1 cellular context compared by ENCODE assay signal in the genomic region with DNA sequence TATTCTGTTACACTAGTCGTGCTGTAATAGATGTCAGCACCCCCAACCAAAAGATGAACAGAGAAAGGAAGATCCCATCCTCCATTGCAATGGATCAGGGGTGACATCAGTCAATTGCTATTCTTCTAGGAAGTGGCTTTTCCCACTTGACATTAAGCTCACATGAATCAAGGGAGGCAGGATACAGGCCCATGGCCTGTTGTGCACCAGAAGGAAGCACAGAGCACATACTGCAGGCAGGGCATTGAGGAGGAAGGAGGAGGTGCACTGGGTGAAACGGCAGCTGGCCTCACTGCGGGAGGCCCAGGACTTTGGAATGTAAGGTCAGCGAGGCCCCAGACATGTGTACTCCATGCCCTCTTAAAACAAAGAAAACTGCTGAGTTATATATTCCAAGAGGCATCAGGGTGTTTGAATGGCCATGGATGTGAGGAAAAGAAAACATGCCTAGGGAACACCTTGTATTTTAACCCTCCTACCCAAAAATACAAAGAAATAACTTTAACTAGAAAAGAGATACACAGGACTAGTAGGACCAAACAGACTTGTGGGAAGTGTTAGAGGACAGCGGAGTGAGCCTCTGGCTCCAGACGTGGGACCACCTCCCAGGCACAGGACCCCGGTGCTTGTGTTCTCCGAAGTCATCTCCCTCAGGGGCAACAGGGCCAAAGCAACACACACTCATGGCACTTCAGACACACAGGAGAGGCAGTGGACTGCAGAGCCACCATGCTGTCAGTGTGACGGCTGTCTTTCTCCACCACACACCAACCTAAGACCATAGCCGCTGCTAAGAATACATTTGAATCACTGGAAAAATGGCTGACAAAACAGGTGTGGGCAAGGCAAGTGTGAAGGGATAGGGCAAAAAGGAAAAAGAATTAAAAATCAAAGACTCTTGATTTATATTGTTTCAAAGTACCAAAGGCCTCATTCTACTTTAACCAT.
TF ChIP-seq lines count a peak whose summit lies in the region.

No MANE protein-coding gene starts in this region.

TF ChIP-seq in HepG2, 621 proteins besides CTCF, POLR2A, EP300 and RAD21 (continued from another document and continues in another):
- TF ChIP-seq, protein P1, sequence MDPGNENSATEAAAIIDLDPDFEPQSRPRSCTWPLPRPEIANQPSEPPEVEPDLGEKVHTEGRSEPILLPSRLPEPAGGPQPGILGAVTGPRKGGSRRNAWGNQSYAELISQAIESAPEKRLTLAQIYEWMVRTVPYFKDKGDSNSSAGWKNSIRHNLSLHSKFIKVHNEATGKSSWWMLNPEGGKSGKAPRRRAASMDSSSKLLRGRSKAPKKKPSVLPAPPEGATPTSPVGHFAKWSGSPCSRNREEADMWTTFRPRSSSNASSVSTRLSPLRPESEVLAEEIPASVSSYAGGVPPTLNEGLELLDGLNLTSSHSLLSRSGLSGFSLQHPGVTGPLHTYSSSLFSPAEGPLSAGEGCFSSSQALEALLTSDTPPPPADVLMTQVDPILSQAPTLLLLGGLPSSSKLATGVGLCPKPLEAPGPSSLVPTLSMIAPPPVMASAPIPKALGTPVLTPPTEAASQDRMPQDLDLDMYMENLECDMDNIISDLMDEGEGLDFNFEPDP (CRISPR knock-in tag; conservative IDR thresholded peaks at IDR 0.05): no peak
- TF ChIP-seq, protein P2, sequence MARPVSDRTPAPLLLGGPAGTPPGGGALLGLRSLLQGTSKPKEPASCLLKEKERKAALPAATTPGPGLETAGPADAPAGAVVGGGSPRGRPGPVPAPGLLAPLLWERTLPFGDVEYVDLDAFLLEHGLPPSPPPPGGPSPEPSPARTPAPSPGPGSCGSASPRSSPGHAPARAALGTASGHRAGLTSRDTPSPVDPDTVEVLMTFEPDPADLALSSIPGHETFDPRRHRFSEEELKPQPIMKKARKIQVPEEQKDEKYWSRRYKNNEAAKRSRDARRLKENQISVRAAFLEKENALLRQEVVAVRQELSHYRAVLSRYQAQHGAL (CRISPR knock-in tag; IDR thresholded peaks at IDR 0.05; ENCODE audit: not compliant biosample characterization): no peak
- TF ChIP-seq HCFC1 (IDR thresholded peaks at IDR 0.05; ENCODE audit: low read depth, low read length) (no peak), ZMYM3 (CRISPR knock-in tag; IDR thresholded peaks at IDR 0.05) (peak; percentile 69; the same call in 1 of the 2 replicates), TBX2 (CRISPR knock-in tag; IDR thresholded peaks at IDR 0.05; ENCODE audit: borderline replicate concordance) (peak; percentile 79; the same call in 1 of the 2 replicates), SMYD3 (CRISPR knock-in tag; IDR thresholded peaks at IDR 0.05) (0 out of 2 replicates have a peak, but pooled peaks have one; percentile 37), REXO4 (CRISPR knock-in tag; IDR thresholded peaks at IDR 0.05; ENCODE audit: borderline replicate concordance) (no peak), ZNF207 (IDR thresholded peaks at IDR 0.05; ENCODE audit: borderline replicate concordance) (no peak), PRMT3 (CRISPR knock-in tag; IDR thresholded peaks at IDR 0.05; ENCODE audit: borderline replicate concordance, low read depth) (no peak), ASH2L (IDR thresholded peaks at IDR 0.05; ENCODE audit: insufficient read length, low read depth, low read length) (peak; percentile 35), SRSF1 (optimal IDR thresholded peaks at IDR 0.05; ENCODE audit: low read depth, low read length) (no peak), RBM22 (optimal IDR thresholded peaks at IDR 0.05; ENCODE audit: low read length) (no peak), SIN3A (IDR thresholded peaks at IDR 0.05; ENCODE audit: borderline replicate concordance, low read depth, low read length) (no peak), U2AF1 (optimal IDR thresholded peaks at IDR 0.05; ENCODE audit: low read depth, low read length) (no peak), JUNB (CRISPR knock-in tag; IDR thresholded peaks at IDR 0.05; ENCODE audit: borderline replicate concordance) (no peak), TEAD3 (CRISPR knock-in tag; optimal IDR thresholded peaks at IDR 0.05; ENCODE audit: borderline replicate concordance) (peak; percentile 96), ZNF264 (CRISPR knock-in tag; IDR thresholded peaks at IDR 0.05) (peak; percentile 71; the same call in 1 of the 2 replicates), FIP1L1 (IDR thresholded peaks at IDR 0.05; ENCODE audit: borderline replicate concordance, insufficient read depth, low read depth, low read length) (no peak), ZMAT3 (CRISPR knock-in tag; conservative IDR thresholded peaks at IDR 0.05) (0 out of 2 replicates have a peak, but pooled peaks have one; percentile 37), SP5 (CRISPR knock-in tag; IDR thresholded peaks at IDR 0.05; ENCODE audit: borderline replicate concordance, low read depth) (peak; percentile 63; the same call in 1 of the 2 replicates), ATF1 (CRISPR knock-in tag; IDR thresholded peaks at IDR 0.05) (no peak), ZNF510 (CRISPR knock-in tag; IDR thresholded peaks at IDR 0.05; ENCODE audit: low read depth) (no peak), EZH2 (conservative IDR thresholded peaks at IDR 0.05; ENCODE audit: low read depth, low read length) (no peak), ZNF354B (CRISPR knock-in tag; IDR thresholded peaks at IDR 0.05) (no peak; the same call in 1 of the 2 replicates), LCORL (IDR thresholded peaks at IDR 0.05) (no peak), LCORL (CRISPR knock-in tag; IDR thresholded peaks at IDR 0.05) (peak; percentile 83), PITX1 (CRISPR knock-in tag; IDR thresholded peaks at IDR 0.05) (peak; percentile 52; the same call in 1 of the 2 replicates), ZNF598 (CRISPR knock-in tag; IDR thresholded peaks at IDR 0.05; ENCODE audit: borderline replicate concordance) (no peak), ZNF24 (IDR thresholded peaks at IDR 0.05) (no peak), ZFP82 (CRISPR knock-in tag; IDR thresholded peaks at IDR 0.05; ENCODE audit: borderline replicate concordance) (no peak), NAIF1 (CRISPR knock-in tag; IDR thresholded peaks at IDR 0.05; ENCODE audit: borderline replicate concordance) (no peak), ZNF34 (CRISPR knock-in tag; IDR thresholded peaks at IDR 0.05; ENCODE audit: borderline replicate concordance) (no peak), ZBTB21 (CRISPR knock-in tag; IDR thresholded peaks at IDR 0.05) (no peak), GLI4 (CRISPR knock-in tag; IDR thresholded peaks at IDR 0.05; ENCODE audit: borderline replicate concordance) (no peak), SATB2 (CRISPR knock-in tag; IDR thresholded peaks at IDR 0.05) (no peak), KMT2A (CRISPR knock-in tag; IDR thresholded peaks at IDR 0.05) (peak; percentile 40; the same call in 1 of the 2 replicates), ZNF792 (CRISPR knock-in tag; IDR thresholded peaks at IDR 0.05) (no peak), SMARCE1 (IDR thresholded peaks at IDR 0.05; ENCODE audit: borderline replicate concordance) (no peak), RFX1 (IDR thresholded peaks at IDR 0.05) (no peak), TAF15 (IDR thresholded peaks at IDR 0.05; ENCODE audit: low read depth, low read length, poor library complexity, severe bottlenecking) (no peak), ARHGAP35 (CRISPR knock-in tag; IDR thresholded peaks at IDR 0.05; ENCODE audit: borderline replicate concordance) (no peak), ZNF530 (CRISPR knock-in tag; IDR thresholded peaks at IDR 0.05; ENCODE audit: low read depth) (no peak), ZNF589 (CRISPR knock-in tag; conservative IDR thresholded peaks at IDR 0.05) (no peak), MED1 (CRISPR knock-in tag; IDR thresholded peaks at IDR 0.05) (peak; percentile 83), MEIS2 (CRISPR knock-in tag; IDR thresholded peaks at IDR 0.05) (peak; percentile 69; the same call in 1 of the 2 replicates), ZFP41 (CRISPR knock-in tag; IDR thresholded peaks at IDR 0.05; ENCODE audit: borderline replicate concordance) (no peak), ZNF709 (CRISPR knock-in tag; IDR thresholded peaks at IDR 0.05) (no peak), ZC3H13 (CRISPR knock-in tag; IDR thresholded peaks at IDR 0.05) (no peak), CCAR2 (optimal IDR thresholded peaks at IDR 0.05; ENCODE audit: low read depth, low read length) (no peak), ZNF780A (CRISPR knock-in tag; IDR thresholded peaks at IDR 0.05) (no peak), HNRNPH1 (optimal IDR thresholded peaks at IDR 0.05; ENCODE audit: low read depth, low read length) (no peak)
- TF ChIP-seq, protein P3, sequence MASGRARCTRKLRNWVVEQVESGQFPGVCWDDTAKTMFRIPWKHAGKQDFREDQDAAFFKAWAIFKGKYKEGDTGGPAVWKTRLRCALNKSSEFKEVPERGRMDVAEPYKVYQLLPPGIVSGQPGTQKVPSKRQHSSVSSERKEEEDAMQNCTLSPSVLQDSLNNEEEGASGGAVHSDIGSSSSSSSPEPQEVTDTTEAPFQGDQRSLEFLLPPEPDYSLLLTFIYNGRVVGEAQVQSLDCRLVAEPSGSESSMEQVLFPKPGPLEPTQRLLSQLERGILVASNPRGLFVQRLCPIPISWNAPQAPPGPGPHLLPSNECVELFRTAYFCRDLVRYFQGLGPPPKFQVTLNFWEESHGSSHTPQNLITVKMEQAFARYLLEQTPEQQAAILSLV (CRISPR knock-in tag; IDR thresholded peaks at IDR 0.05; ENCODE audit: borderline replicate concordance): 0 out of 2 replicates have a peak, but pooled peaks have one; percentile 63
- TF ChIP-seq, protein P4, sequence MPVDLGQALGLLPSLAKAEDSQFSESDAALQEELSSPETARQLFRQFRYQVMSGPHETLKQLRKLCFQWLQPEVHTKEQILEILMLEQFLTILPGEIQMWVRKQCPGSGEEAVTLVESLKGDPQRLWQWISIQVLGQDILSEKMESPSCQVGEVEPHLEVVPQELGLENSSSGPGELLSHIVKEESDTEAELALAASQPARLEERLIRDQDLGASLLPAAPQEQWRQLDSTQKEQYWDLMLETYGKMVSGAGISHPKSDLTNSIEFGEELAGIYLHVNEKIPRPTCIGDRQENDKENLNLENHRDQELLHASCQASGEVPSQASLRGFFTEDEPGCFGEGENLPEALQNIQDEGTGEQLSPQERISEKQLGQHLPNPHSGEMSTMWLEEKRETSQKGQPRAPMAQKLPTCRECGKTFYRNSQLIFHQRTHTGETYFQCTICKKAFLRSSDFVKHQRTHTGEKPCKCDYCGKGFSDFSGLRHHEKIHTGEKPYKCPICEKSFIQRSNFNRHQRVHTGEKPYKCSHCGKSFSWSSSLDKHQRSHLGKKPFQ (CRISPR knock-in tag; IDR thresholded peaks at IDR 0.05; ENCODE audit: insufficient replicate concordance): no peak
- TF ChIP-seq, protein P5, sequence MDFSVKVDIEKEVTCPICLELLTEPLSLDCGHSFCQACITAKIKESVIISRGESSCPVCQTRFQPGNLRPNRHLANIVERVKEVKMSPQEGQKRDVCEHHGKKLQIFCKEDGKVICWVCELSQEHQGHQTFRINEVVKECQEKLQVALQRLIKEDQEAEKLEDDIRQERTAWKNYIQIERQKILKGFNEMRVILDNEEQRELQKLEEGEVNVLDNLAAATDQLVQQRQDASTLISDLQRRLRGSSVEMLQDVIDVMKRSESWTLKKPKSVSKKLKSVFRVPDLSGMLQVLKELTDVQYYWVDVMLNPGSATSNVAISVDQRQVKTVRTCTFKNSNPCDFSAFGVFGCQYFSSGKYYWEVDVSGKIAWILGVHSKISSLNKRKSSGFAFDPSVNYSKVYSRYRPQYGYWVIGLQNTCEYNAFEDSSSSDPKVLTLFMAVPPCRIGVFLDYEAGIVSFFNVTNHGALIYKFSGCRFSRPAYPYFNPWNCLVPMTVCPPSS (IDR thresholded peaks at IDR 0.05): no peak
- TF ChIP-seq, protein P6, sequence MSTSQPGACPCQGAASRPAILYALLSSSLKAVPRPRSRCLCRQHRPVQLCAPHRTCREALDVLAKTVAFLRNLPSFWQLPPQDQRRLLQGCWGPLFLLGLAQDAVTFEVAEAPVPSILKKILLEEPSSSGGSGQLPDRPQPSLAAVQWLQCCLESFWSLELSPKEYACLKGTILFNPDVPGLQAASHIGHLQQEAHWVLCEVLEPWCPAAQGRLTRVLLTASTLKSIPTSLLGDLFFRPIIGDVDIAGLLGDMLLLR (CRISPR knock-in tag; IDR thresholded peaks at IDR 0.05): no peak
- TF ChIP-seq, protein P7, sequence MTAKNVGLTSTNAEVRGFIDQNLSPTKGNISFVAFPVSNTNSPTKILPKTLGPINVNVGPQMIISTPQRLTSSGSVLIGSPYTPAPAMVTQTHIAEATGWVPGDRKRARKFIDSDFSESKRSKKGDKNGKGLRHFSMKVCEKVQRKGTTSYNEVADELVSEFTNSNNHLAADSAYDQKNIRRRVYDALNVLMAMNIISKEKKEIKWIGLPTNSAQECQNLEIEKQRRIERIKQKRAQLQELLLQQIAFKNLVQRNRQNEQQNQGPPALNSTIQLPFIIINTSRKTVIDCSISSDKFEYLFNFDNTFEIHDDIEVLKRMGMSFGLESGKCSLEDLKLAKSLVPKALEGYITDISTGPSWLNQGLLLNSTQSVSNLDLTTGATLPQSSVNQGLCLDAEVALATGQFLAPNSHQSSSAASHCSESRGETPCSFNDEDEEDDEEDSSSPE (CRISPR knock-in tag; IDR thresholded peaks at IDR 0.05): peak; percentile 43; the same call in 1 of the 2 replicates
- TF ChIP-seq, protein P8, sequence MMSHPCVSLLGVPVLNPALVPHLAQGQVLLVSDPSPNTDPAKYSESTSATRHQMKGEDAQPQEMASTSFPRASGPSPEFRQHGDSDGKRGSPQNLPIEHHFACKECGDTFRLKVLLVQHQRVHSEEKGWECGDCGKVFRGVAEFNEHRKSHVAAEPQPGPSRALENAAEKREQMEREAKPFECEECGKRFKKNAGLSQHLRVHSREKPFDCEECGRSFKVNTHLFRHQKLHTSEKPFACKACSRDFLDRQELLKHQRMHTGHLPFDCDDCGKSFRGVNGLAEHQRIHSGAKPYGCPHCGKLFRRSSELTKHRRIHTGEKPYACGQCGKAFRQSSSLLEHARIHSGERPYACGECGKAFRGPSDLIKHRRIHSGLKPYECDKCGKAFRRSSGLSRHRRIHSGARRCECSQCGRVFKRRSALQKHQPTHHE (CRISPR knock-in tag; IDR thresholded peaks at IDR 0.05; ENCODE audit: borderline replicate concordance): no peak
- TF ChIP-seq, protein P9, sequence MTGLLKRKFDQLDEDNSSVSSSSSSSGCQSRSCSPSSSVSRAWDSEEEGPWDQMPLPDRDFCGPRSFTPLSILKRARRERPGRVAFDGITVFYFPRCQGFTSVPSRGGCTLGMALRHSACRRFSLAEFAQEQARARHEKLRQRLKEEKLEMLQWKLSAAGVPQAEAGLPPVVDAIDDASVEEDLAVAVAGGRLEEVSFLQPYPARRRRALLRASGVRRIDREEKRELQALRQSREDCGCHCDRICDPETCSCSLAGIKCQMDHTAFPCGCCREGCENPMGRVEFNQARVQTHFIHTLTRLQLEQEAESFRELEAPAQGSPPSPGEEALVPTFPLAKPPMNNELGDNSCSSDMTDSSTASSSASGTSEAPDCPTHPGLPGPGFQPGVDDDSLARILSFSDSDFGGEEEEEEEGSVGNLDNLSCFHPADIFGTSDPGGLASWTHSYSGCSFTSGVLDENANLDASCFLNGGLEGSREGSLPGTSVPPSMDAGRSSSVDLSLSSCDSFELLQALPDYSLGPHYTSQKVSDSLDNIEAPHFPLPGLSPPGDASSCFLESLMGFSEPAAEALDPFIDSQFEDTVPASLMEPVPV (CRISPR knock-in tag; IDR thresholded peaks at IDR 0.05): no peak
- TF ChIP-seq, protein P10, sequence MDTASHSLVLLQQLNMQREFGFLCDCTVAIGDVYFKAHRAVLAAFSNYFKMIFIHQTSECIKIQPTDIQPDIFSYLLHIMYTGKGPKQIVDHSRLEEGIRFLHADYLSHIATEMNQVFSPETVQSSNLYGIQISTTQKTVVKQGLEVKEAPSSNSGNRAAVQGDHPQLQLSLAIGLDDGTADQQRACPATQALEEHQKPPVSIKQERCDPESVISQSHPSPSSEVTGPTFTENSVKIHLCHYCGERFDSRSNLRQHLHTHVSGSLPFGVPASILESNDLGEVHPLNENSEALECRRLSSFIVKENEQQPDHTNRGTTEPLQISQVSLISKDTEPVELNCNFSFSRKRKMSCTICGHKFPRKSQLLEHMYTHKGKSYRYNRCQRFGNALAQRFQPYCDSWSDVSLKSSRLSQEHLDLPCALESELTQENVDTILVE (CRISPR knock-in tag; IDR thresholded peaks at IDR 0.05): no peak
